In the genomic region with DNA sequence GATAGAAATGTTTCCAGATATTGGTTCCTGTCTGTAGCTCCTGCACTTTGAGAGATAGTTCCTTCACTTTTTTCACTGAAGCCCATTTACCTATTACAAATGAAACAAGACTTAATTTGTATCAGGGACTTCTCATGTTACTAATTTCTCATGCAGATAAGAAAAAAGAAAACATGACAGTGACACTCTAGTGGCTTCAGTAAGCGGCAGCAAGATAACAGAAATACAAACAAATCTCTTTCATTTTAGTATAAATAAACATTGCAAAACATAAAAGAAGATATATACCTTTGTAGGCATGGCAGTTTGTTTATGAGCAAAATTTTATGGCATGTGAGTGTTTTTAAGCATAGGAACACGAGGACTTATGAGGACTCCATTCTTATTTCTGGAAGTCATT, we compare ENCODE assay signal across 1 cellular context.
TF ChIP-seq lines count a peak whose summit lies in the region.

No MANE protein-coding gene starts in this region.

TF ChIP-seq in HEK293, 187 proteins besides CTCF, POLR2A, EP300 and RAD21 (continued from another document):
- TF ChIP-seq ZNF768 (tag by site-specific recombination; IDR thresholded peaks at IDR 0.05) (no peak), ZNF558 (tag by site-specific recombination; IDR thresholded peaks at IDR 0.05) (no peak)
